Comparison of ENCODE assay signal across 23 cellular contexts in the genomic region with DNA sequence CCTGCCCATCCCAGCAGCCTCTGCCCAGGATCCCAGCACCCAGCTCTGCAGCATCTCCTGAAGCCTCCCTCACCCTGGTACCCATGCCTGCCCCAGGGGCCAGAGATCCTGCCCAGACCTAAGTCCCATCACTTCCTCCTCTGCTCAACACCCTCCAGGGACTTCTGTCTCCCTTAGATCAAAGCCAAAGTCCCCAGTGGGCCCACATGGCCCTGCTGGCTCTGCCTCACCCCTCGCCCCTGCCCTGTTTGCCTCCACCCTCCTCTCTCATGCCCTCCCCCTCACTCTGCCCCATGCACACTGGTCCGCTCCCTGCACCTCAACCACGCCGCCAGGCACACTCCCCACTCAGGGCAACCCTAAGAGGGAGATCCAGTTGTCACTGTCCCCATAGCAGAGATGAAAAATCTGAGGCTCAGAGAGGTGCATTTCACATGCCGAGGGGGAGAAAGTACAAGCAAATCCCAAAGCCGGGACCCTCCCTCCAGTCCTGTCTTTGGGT.
A peak's percentile ranks its signal among the peaks of the same experiment; 100 is the strongest.
DNase-seq lines count a peak whose midpoint lies in the region; ATAC-seq and TF ChIP-seq lines count a peak whose summit lies in the region.
"Had no signal": no experiment of that assay in that cellular context is flagged by ENCODE, and none has a peak within 500 bp of the region (broad histone marks: within the 10 kb centered on the region; RNA-seq: fewer than 3 reads in every experiment).

No MANE protein-coding gene starts in this region.

- H3K36me3 ChIP-seq in osteoblast (ENCODE audit: insufficient read depth, low read length) (no peaks in the 10 kb centered on the region), aorta (ENCODE audit: control insufficient read depth in 1 of 2, insufficient read depth in 2 of 2, low read length in 1 of 2) (no peaks in the 10 kb centered on the region)
- H3K36me3 ChIP-seq: BE2C had no signal

- no peaks in the 10 kb centered on the region for H3K36me3 Mint-ChIP-seq in natural killer cell treated with Interleukin-12 subunit alpha and Interleukin-12 subunit beta and Interleukin-15 and Interleukin-18, amount 100 ng/mL, for 72 hours
- no peaks in the 10 kb centered on the region for H3K36me3 Mint-ChIP-seq in natural killer cell
- H3K36me3 Mint-ChIP-seq in WTC11 = peaks cover 8% of the 10 kb centered on the region
- no peaks in the 10 kb centered on the region for H3K36me3 Mint-ChIP-seq in stimulated activated effector memory CD8-positive, alpha-beta T cell treated with anti-CD3 and anti-CD28 coated beads, Interleukin-12 subunit alpha, Interleukin-12 subunit beta, amount 100 ng/mL, for 72 hours

- no peak for TF ChIP-seq CTCF in natural killer cell (IDR thresholded peaks at IDR 0.05)
- no peak for TF ChIP-seq CTCF in WTC11 (IDR thresholded peaks at IDR 0.05)
- TF ChIP-seq CTCF in osteoblast (IDR thresholded peaks at IDR 0.05; ENCODE audit: extremely low read depth, low read depth, low read length) = no peak

- no peak overlapping the region for H3K27ac ChIP-seq in osteoblast (ENCODE audit: low read depth, low read length)
- no peak overlapping the region for H3K27ac ChIP-seq in aorta (ENCODE audit: low read depth in 1 of 2, low read length in 2 of 2)
- H3K27ac ChIP-seq: A549, KMS-11 had no signal

- no peak overlapping the region for H2AFZ ChIP-seq in osteoblast (ENCODE audit: low read length)

- H3K4me1 ChIP-seq in osteoblast (ENCODE audit: insufficient read depth, low read length) = no peaks in the 10 kb centered on the region
- no peaks in the 10 kb centered on the region for H3K4me1 ChIP-seq in aorta (ENCODE audit: control insufficient read depth in 1 of 2, insufficient read depth in 2 of 2, low read length in 2 of 2)
- H3K4me1 ChIP-seq: A549, BE2C, Caco-2 had no signal

- peaks cover 0 to 7% of the 10 kb centered on the region in 2 donors for H3K27me3 Mint-ChIP-seq in natural killer cell treated with Interleukin-12 subunit alpha and Interleukin-12 subunit beta and Interleukin-15 and Interleukin-18, amount 100 ng/mL, for 72 hours
- H3K27me3 Mint-ChIP-seq in natural killer cell (ENCODE audit: low read depth in 2 of 2) (peaks cover 3 to 7% of the 10 kb centered on the region in 2 donors), WTC11 (ENCODE audit: low read depth) (no peaks in the 10 kb centered on the region)

- POLR2A ChIA-PET in WTC11 (lab: Charles Lee) = no interaction called here

- H3K4me3 Mint-ChIP-seq in natural killer cell treated with Interleukin-12 subunit alpha and Interleukin-12 subunit beta and Interleukin-15 and Interleukin-18, amount 100 ng/mL, for 72 hours = no peak overlapping the region
- H3K4me3 Mint-ChIP-seq in natural killer cell (no peak overlapping the region), WTC11 (no peak overlapping the region)
- H3K4me3 Mint-ChIP-seq in stimulated activated effector memory CD8-positive, alpha-beta T cell treated with anti-CD3 and anti-CD28 coated beads, Interleukin-12 subunit alpha, Interleukin-12 subunit beta, amount 100 ng/mL, for 72 hours = no peak overlapping the region
- H3K4me3 Mint-ChIP-seq: CD4-positive, alpha-beta memory T cell had no signal

- no peaks in the 10 kb centered on the region for H3K4me1 Mint-ChIP-seq in natural killer cell treated with Interleukin-12 subunit alpha and Interleukin-12 subunit beta and Interleukin-15 and Interleukin-18, amount 100 ng/mL, for 72 hours (ENCODE audit: low read depth in 2 of 2)
- H3K4me1 Mint-ChIP-seq in natural killer cell (no peaks in the 10 kb centered on the region), WTC11 (peaks cover 22% of the 10 kb centered on the region)
- H3K4me1 Mint-ChIP-seq in stimulated activated effector memory CD8-positive, alpha-beta T cell treated with anti-CD3 and anti-CD28 coated beads, Interleukin-12 subunit alpha, Interleukin-12 subunit beta, amount 100 ng/mL, for 72 hours = peaks cover 8% of the 10 kb centered on the region
- H3K4me1 Mint-ChIP-seq: CD4-positive, alpha-beta memory T cell had no signal

- H3K27me3 ChIP-seq in osteoblast (ENCODE audit: insufficient read depth, low read length) (peaks cover 27% of the 10 kb centered on the region), aorta (ENCODE audit: control insufficient read depth in 1 of 2, insufficient read depth in 2 of 2, low read length in 1 of 2) (no peaks in the 10 kb centered on the region)
- H3K27me3 ChIP-seq: BE2C had no signal

- H3K4me2 ChIP-seq in osteoblast (ENCODE audit: insufficient read depth, low read length) = no peak overlapping the region
- H3K4me2 ChIP-seq: A549, KMS-11, SK-N-SH had no signal

- intact Hi-C loops in natural killer cell (cut with micrococcal nuclease) (no loop called here), aorta (cut with DNase I) (no loop called here)

- H3K79me2 ChIP-seq in osteoblast (ENCODE audit: insufficient read depth, low read length) = no peaks in the 10 kb centered on the region

- H4K20me1 ChIP-seq in osteoblast (ENCODE audit: insufficient read depth, low read length) = no peaks in the 10 kb centered on the region

- WGBS in aorta, 2 donors = 79 to 92% methylated on average over 6 of the region's 6 CpGs

- CTCF ChIA-PET in WTC11 (lab: Charles Lee) = no interaction called here

- no peaks in the 10 kb centered on the region for H3K9me3 Mint-ChIP-seq in natural killer cell treated with Interleukin-12 subunit alpha and Interleukin-12 subunit beta and Interleukin-15 and Interleukin-18, amount 100 ng/mL, for 72 hours
- H3K9me3 Mint-ChIP-seq in natural killer cell = no peaks in the 10 kb centered on the region
- peaks cover 11% of the 10 kb centered on the region; the same call in 1 of the 2 replicates for H3K9me3 Mint-ChIP-seq in WTC11
- no peaks in the 10 kb centered on the region for H3K9me3 Mint-ChIP-seq in stimulated activated effector memory CD8-positive, alpha-beta T cell treated with anti-CD3 and anti-CD28 coated beads, Interleukin-12 subunit alpha, Interleukin-12 subunit beta, amount 100 ng/mL, for 72 hours

- no peak for DNase-seq in natural killer cell treated with Interleukin-12 subunit alpha and Interleukin-12 subunit beta and Interleukin-15 and Interleukin-18, amount 100 ng/mL, for 72 hours (ENCODE audit: low spot score)
- DNase-seq in natural killer cell = no peak
- peak; percentile 7 for DNase-seq in WTC11 (ENCODE audit: low spot score)
- peak; percentile 65 for DNase-seq in osteoblast (ENCODE audit: insufficient read length, low spot score, missing footprints)
- DNase-seq in aorta = peak; percentile 35 to 36
- DNase-seq in NCI-H1105 (lab: John Stamatoyannopoulos, UW) = no peak
- no peak for DNase-seq in putamen (ENCODE audit: low spot score)
- no peak for DNase-seq in stimulated activated effector memory CD8-positive, alpha-beta T cell treated with anti-CD3 and anti-CD28 coated beads, Interleukin-12 subunit alpha, Interleukin-12 subunit beta, amount 100 ng/mL, for 72 hours (ENCODE audit: low spot score in 2 of 2)
- DNase-seq: BE2C; Caco-2; CD4-positive, alpha-beta memory T cell; DMS 273 treated with DMSO at 0.1 percent for 48 hours; IMR-90; NCI-H1105 treated with DMSO at 0.1 percent for 48 hours; NCI-H2029 treated with DMSO at 0.1 percent for 48 hours; NCI-H226; NCI-H510A treated with DMSO at 0.1 percent for 48 hours; NCI-H748 treated with DMSO at 0.1 percent for 48 hours; NK-92 treated with Interleukin-12 subunit alpha and Interleukin-12 subunit beta, amount 100 ng/mL, for 24 hours; SIG-M5; SK-N-SH had no signal

- H3K9me3 ChIP-seq in osteoblast (ENCODE audit: low read depth, low read length) = no peaks in the 10 kb centered on the region
- H3K9me3 ChIP-seq in aorta (ENCODE audit: control insufficient read depth, low read length) = peaks cover 1% of the 10 kb centered on the region
- H3K9me3 ChIP-seq: BE2C, Caco-2, SK-N-SH had no signal

- H3K4me3 ChIP-seq in osteoblast (ENCODE audit: insufficient read depth, low read length) (no peak overlapping the region), aorta (ENCODE audit: low read length in 2 of 2) (no peak overlapping the region)
- H3K4me3 ChIP-seq: A549 had no signal

- ATAC-seq in natural killer cell treated with Interleukin-12 subunit alpha and Interleukin-12 subunit beta and Interleukin-15 and Interleukin-18, amount 100 ng/mL, for 72 hours = peak; percentile 15 to 46
- ATAC-seq in natural killer cell (no peak), WTC11 (no peak), aorta (ENCODE audit: low FRiP score) (no peak)
- ATAC-seq in stimulated activated effector memory CD8-positive, alpha-beta T cell treated with anti-CD3 and anti-CD28 coated beads, Interleukin-12 subunit alpha, Interleukin-12 subunit beta, amount 100 ng/mL, for 72 hours = no peak

- H3K27ac Mint-ChIP-seq in natural killer cell treated with Interleukin-12 subunit alpha and Interleukin-12 subunit beta and Interleukin-15 and Interleukin-18, amount 100 ng/mL, for 72 hours = no peak overlapping the region
- H3K27ac Mint-ChIP-seq in natural killer cell = no peak overlapping the region
- H3K27ac Mint-ChIP-seq in WTC11 = no peak overlapping the region
- no peak overlapping the region for H3K27ac Mint-ChIP-seq in stimulated activated effector memory CD8-positive, alpha-beta T cell treated with anti-CD3 and anti-CD28 coated beads, Interleukin-12 subunit alpha, Interleukin-12 subunit beta, amount 100 ng/mL, for 72 hours
- H3K27ac Mint-ChIP-seq: CD4-positive, alpha-beta memory T cell had no signal

TF ChIP-seq in WTC11, 78 proteins besides CTCF, POLR2A, EP300 and RAD21:
- no peak for TF ChIP-seq USF2 (CRISPR knock-in tag; IDR thresholded peaks at IDR 0.05)
- no peak for TF ChIP-seq SMAD4 (CRISPR knock-in tag; IDR thresholded peaks at IDR 0.05)
- no peak for TF ChIP-seq TP53 (CRISPR knock-in tag; IDR thresholded peaks at IDR 0.05)
- TF ChIP-seq ZNF396 (CRISPR knock-in tag; IDR thresholded peaks at IDR 0.05; ENCODE audit: borderline replicate concordance) = no peak

Comparison
In these comparisons a context has a peak if more than half of its experiments do, and no peak if none do; other contexts are left out.
1. ATAC-seq: peak in natural killer cell treated with Interleukin-12 subunit alpha and Interleukin-12 subunit beta and Interleukin-15 and Interleukin-18, amount 100 ng/mL, for 72 hours (2 of 2); none in natural killer cell (0 of 3), WTC11 (single experiment), aorta (single experiment) and stimulated activated effector memory CD8-positive, alpha-beta T cell treated with anti-CD3 and anti-CD28 coated beads, Interleukin-12 subunit alpha, Interleukin-12 subunit beta, amount 100 ng/mL, for 72 hours (single experiment).
2. DNase-seq: peak in WTC11 (single experiment), osteoblast (single experiment) and aorta (2 of 2); none in natural killer cell treated with Interleukin-12 subunit alpha and Interleukin-12 subunit beta and Interleukin-15 and Interleukin-18, amount 100 ng/mL, for 72 hours (single experiment), natural killer cell (single experiment), NCI-H1105 (single experiment), putamen (single experiment) and stimulated activated effector memory CD8-positive, alpha-beta T cell treated with anti-CD3 and anti-CD28 coated beads, Interleukin-12 subunit alpha, Interleukin-12 subunit beta, amount 100 ng/mL, for 72 hours (0 of 2).